ENCODE assay signal across 20 cellular contexts in genomic region chr13:98691360-98691759, GRCh38.
DNase-seq lines count a peak whose midpoint lies in the region; TF ChIP-seq lines count a peak whose summit lies in the region.
"Had no signal": no experiment of that assay in that cellular context is flagged by ENCODE, and none has a peak within 500 bp of the region (broad histone marks: within the 10 kb centered on the region; RNA-seq: fewer than 3 reads in every experiment).

No MANE protein-coding gene starts in this region.

- no peaks in the 10 kb centered on the region for H3K79me2 ChIP-seq in mammary epithelial cell (ENCODE audit: insufficient read depth, low read length)

- H3K27ac Mint-ChIP-seq in MCF 10A (ENCODE audit: low read depth, unreplicated experiment): no peak overlapping the region
- H3K27ac Mint-ChIP-seq: CD8-positive, alpha-beta T cell had no signal

- no peaks in the 10 kb centered on the region for H3K36me3 Mint-ChIP-seq in MCF 10A (ENCODE audit: insufficient read depth, unreplicated experiment)
- H3K36me3 Mint-ChIP-seq: CD8-positive, alpha-beta T cell had no signal

- WGBS in mammary epithelial cell (ENCODE audit: low coverage, missing lambda C conversion rate): 69% methylated on average over 4 of the region's 4 CpGs

- no peaks in the 10 kb centered on the region for H3K36me3 ChIP-seq in mammary epithelial cell (ENCODE audit: insufficient read depth, low read length)
- H3K36me3 ChIP-seq: BLaER1 treated with 17β-estradiol and CSF1 and Interleukin-3, amounts not matched to agents 10 nM and 100 nM had no signal

- no peak overlapping the region for H3K4me3 ChIP-seq in mammary epithelial cell (replicated peaks in 1 of 3; ENCODE audit: insufficient read depth in 1 of 3, low read depth in 2 of 3, low read length in 3 of 3)
- no peak overlapping the region for H3K4me3 ChIP-seq in epithelial cell of esophagus (ENCODE audit: low read length)
- H3K4me3 ChIP-seq: BLaER1 treated with 17β-estradiol and CSF1 and Interleukin-3, amounts not matched to agents 10 nM and 100 nM had no signal

- H3K9me3 Mint-ChIP-seq in MCF 10A (ENCODE audit: unreplicated experiment): no peaks in the 10 kb centered on the region
- H3K9me3 Mint-ChIP-seq: CD8-positive, alpha-beta T cell had no signal

- dilution Hi-C loops in mammary epithelial cell (cut with HindIII; ENCODE audit: low sequenced_read_pairs): no loop called here

- no peak for TF ChIP-seq CTCF in mammary epithelial cell (conservative IDR thresholded peaks at IDR 0.05 in 1 of 2, IDR thresholded peaks at IDR 0.05 in 1 of 2; ENCODE audit: extremely low read depth in 1 of 2, insufficient read depth in 1 of 2, low read depth in 1 of 2, low read length in 2 of 2)
- TF ChIP-seq CTCF in MCF 10A (IDR thresholded peaks at IDR 0.05; ENCODE audit: unreplicated experiment): no peak
- no peak for TF ChIP-seq CTCF in epithelial cell of esophagus (IDR thresholded peaks at IDR 0.05; ENCODE audit: insufficient read depth, low read depth, low read length, missing control alignments)

- no peak overlapping the region for H3K9ac ChIP-seq in mammary epithelial cell (ENCODE audit: insufficient read depth, low read length)
- H3K9ac ChIP-seq: BLaER1 treated with 17β-estradiol and CSF1 and Interleukin-3, amounts not matched to agents 10 nM and 100 nM; KMS-11; SK-N-SH had no signal

- H2AFZ ChIP-seq in mammary epithelial cell (ENCODE audit: low read depth, low read length): no peak overlapping the region

- H4K20me1 ChIP-seq in mammary epithelial cell (ENCODE audit: insufficient read depth, low read length): no peaks in the 10 kb centered on the region
- H4K20me1 ChIP-seq: BLaER1 treated with 17β-estradiol and CSF1 and Interleukin-3, amounts not matched to agents 10 nM and 100 nM had no signal

- no peak overlapping the region for H3K4me3 Mint-ChIP-seq in MCF 10A (ENCODE audit: unreplicated experiment)
- H3K4me3 Mint-ChIP-seq: CD8-positive, alpha-beta T cell had no signal

- intact Hi-C loops in mammary epithelial cell (cut with micrococcal nuclease) (no loop called here), MCF 10A (cut with micrococcal nuclease) (no loop called here)

- H3K4me1 Mint-ChIP-seq in MCF 10A (ENCODE audit: insufficient read depth, unreplicated experiment): no peaks in the 10 kb centered on the region

- BruUV-seq in mammary epithelial cell (replicated peaks; lab: Mats Ljungman, UMichigan): no TSS peak
- no TSS peak for BruUV-seq in MCF 10A (replicated peaks; lab: Mats Ljungman, UMichigan)

- POLR2A ChIA-PET in MCF 10A (lab: Yijun Ruan, JAX): no interaction called here

- peak; percentile 0 for DNase-seq in DMS53 (lab: John Stamatoyannopoulos, UW)
- DNase-seq in DMS53 treated with DMSO at 0.1 percent for 48 hours (lab: John Stamatoyannopoulos, UW; ENCODE audit: unreplicated experiment): no peak
- DNase-seq in mammary epithelial cell: peak; percentile 35
- DNase-seq in MCF 10A (ENCODE audit: unreplicated experiment): no peak
- peak; percentile 94 for DNase-seq in epithelial cell of esophagus (ENCODE audit: low read depth)
- DNase-seq in occipital lobe (lab: John Stamatoyannopoulos, UW): no peak
- no peak for DNase-seq in stimulated activated CD4-positive, alpha-beta T cell treated with anti-CD3 and anti-CD28 coated beads, Interleukin-4, amount 100 ng/mL, for 4 hours
- no peak for DNase-seq in NCI-H2227 (lab: John Stamatoyannopoulos, UW; ENCODE audit: unreplicated experiment)
- DNase-seq: CD8-positive, alpha-beta T cell; EL; GF-D8; NCI-H2029; NCI-H510A treated with DMSO at 0.1 percent for 48 hours; PC-3; SIG-M5; SK-N-SH; T-helper 2 cell had no signal

- H3K4me1 ChIP-seq in mammary epithelial cell (ENCODE audit: insufficient read depth, low read length): no peaks in the 10 kb centered on the region

- no peaks in the 10 kb centered on the region for H3K9me3 ChIP-seq in mammary epithelial cell (replicated peaks; ENCODE audit: insufficient read depth, low read length)
- H3K9me3 ChIP-seq: BLaER1 treated with 17β-estradiol and CSF1 and Interleukin-3, amounts not matched to agents 10 nM and 100 nM; SK-N-SH had no signal

- no peak overlapping the region for H3K27ac ChIP-seq in mammary epithelial cell (ENCODE audit: insufficient read depth, low read depth, low read length)
- H3K27ac ChIP-seq: 22Rv1; BLaER1 treated with 17β-estradiol and CSF1 and Interleukin-3, amounts not matched to agents 10 nM and 100 nM; KMS-11 had no signal

- CTCF ChIA-PET in mammary epithelial cell (lab: Charles Lee; ENCODE audit: low non-redundant PET) (no interaction called here), MCF 10A (lab: Yijun Ruan, JAX) (interaction anchor here (0.6 kb wide), 2 partner anchors 37 to 446 kb away, joined by 3 to 5 read pairs; no protein-coding TSS in a partner anchor)

- no peak overlapping the region for H3K4me2 ChIP-seq in mammary epithelial cell (ENCODE audit: insufficient read depth, low read depth, low read length)
- H3K4me2 ChIP-seq: BLaER1 treated with 17β-estradiol and CSF1 and Interleukin-3, amounts not matched to agents 10 nM and 100 nM; KMS-11; SK-N-SH had no signal

- no peaks in the 10 kb centered on the region for H3K27me3 ChIP-seq in mammary epithelial cell (ENCODE audit: insufficient read depth, low read length)
- H3K27me3 ChIP-seq: BLaER1 treated with 17β-estradiol and CSF1 and Interleukin-3, amounts not matched to agents 10 nM and 100 nM had no signal

- in situ Hi-C loops in mammary epithelial cell (cut with MboI; ENCODE audit: low sequenced_read_pairs in 2 of 2): no loop called here

- H3K27me3 Mint-ChIP-seq in MCF 10A (ENCODE audit: insufficient read depth, unreplicated experiment): peaks cover 19% of the 10 kb centered on the region

Comparison
In these comparisons a context has a peak if more than half of its experiments do, and no peak if none do; other contexts are left out.
1. DNase-seq: peak in DMS53 (single experiment), mammary epithelial cell (single experiment) and epithelial cell of esophagus (single experiment); none in DMS53 treated with DMSO at 0.1 percent for 48 hours (single experiment), MCF 10A (single experiment), occipital lobe (single experiment), stimulated activated CD4-positive, alpha-beta T cell treated with anti-CD3 and anti-CD28 coated beads, Interleukin-4, amount 100 ng/mL, for 4 hours (0 of 2) and NCI-H2227 (single experiment).